ENCODE assay signal across 13 cellular contexts in the genomic region with DNA sequence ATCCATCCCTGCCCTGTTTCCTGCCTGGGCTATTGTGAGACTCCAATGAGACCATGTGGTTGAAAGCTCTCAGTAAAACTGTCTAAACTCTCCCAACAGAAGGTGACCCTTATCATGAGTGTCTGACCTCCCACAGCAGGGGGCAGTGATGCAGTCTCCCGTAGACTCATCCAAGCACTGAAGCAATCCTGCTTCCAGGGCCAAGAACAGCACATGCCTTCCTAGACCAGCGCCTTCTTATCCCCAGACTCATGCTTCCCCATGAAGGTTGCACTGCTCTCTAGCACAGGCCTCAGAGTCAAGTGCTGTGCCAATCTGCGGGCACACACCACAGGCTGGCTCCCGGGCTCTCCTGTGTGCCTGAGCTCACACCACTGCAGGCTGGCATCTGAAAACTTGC.
DNase-seq lines count a peak whose midpoint lies in the region; ATAC-seq and TF ChIP-seq lines count a peak whose summit lies in the region.
"Had no signal": no experiment of that assay in that cellular context is flagged by ENCODE, and none has a peak within 500 bp of the region (broad histone marks: within the 10 kb centered on the region; RNA-seq: fewer than 3 reads in every experiment).

No MANE protein-coding gene starts in this region.

- H3K27me3 ChIP-seq in psoas muscle (ENCODE audit: insufficient read depth in 3 of 3, low read length in 2 of 3) (no peaks in the 10 kb centered on the region), suprapubic skin (no peaks in the 10 kb centered on the region)
- H3K27me3 ChIP-seq: colonic mucosa had no signal

- no peaks in the 10 kb centered on the region for H3K9me3 ChIP-seq in psoas muscle
- H3K9me3 ChIP-seq in suprapubic skin: no peaks in the 10 kb centered on the region
- H3K9me3 ChIP-seq: colonic mucosa had no signal

- no peaks in the 10 kb centered on the region for H3K36me3 Mint-ChIP-seq in glutamatergic neuron (ENCODE audit: unreplicated experiment)
- H3K36me3 Mint-ChIP-seq in activated CD8-positive, alpha-beta T cell treated with anti-CD3 and anti-CD28 coated beads, Interleukin-2, amount 10 ng/mL, durations not matched to agents 7 days and 5 days (ENCODE audit: low read depth): no peaks in the 10 kb centered on the region
- H3K36me3 Mint-ChIP-seq: natural killer cell treated with Interleukin-12 subunit alpha and Interleukin-12 subunit beta and Interleukin-15 and Interleukin-18, amount 100 ng/mL, for 72 hours; WTC11 had no signal

- no peak for TF ChIP-seq POLR2A in suprapubic skin (IDR thresholded peaks at IDR 0.05)

- TF ChIP-seq CTCF in glutamatergic neuron (IDR thresholded peaks at IDR 0.05; ENCODE audit: partially characterized antibody, unreplicated experiment) (peak; percentile 26), psoas muscle (IDR thresholded peaks at IDR 0.05) (peak; percentile 49), suprapubic skin (IDR thresholded peaks at IDR 0.05) (peak in 1 of 2 donors; percentile 11)

- no peaks in the 10 kb centered on the region for H3K9me3 Mint-ChIP-seq in glutamatergic neuron (ENCODE audit: unreplicated experiment)
- no peaks in the 10 kb centered on the region for H3K9me3 Mint-ChIP-seq in activated CD8-positive, alpha-beta T cell treated with anti-CD3 and anti-CD28 coated beads, Interleukin-2, amount 10 ng/mL, durations not matched to agents 7 days and 5 days (ENCODE audit: insufficient read depth)
- H3K9me3 Mint-ChIP-seq: natural killer cell treated with Interleukin-12 subunit alpha and Interleukin-12 subunit beta and Interleukin-15 and Interleukin-18, amount 100 ng/mL, for 72 hours; WTC11 had no signal

- no peak overlapping the region for H3K27ac Mint-ChIP-seq in glutamatergic neuron (ENCODE audit: unreplicated experiment)
- no peak overlapping the region for H3K27ac Mint-ChIP-seq in activated CD8-positive, alpha-beta T cell treated with anti-CD3 and anti-CD28 coated beads, Interleukin-2, amount 10 ng/mL, durations not matched to agents 7 days and 5 days
- H3K27ac Mint-ChIP-seq: natural killer cell treated with Interleukin-12 subunit alpha and Interleukin-12 subunit beta and Interleukin-15 and Interleukin-18, amount 100 ng/mL, for 72 hours; WTC11 had no signal

- intact Hi-C loops in psoas muscle (cut with DNase I): no loop called here

- peak; percentile 3 for DNase-seq in COLO668 (lab: John Stamatoyannopoulos, UW; ENCODE audit: unreplicated experiment)
- peak; percentile 48 for DNase-seq in glutamatergic neuron
- peak; percentile 73 to 82 for DNase-seq in psoas muscle
- no peak for DNase-seq in epidermal melanocyte (ENCODE audit: insufficient read length, low spot score)
- DNase-seq in activated CD8-positive, alpha-beta T cell treated with anti-CD3 and anti-CD28 coated beads, Interleukin-2, amount 10 ng/mL, durations not matched to agents 7 days and 5 days: no peak
- no peak for DNase-seq in suprapubic skin (ENCODE audit: low spot score in 2 of 2)
- DNase-seq: colonic mucosa; NCI-H1105; stimulated activated naive CD4-positive, alpha-beta T cell had no signal

- 17 to 39% (median 17%) methylated on average over 4 of the region's 4 CpGs for WGBS in psoas muscle, 3 donors
- WGBS in suprapubic skin: 60% methylated on average over 1 of the region's 4 CpGs

- H3K4me3 ChIP-seq in psoas muscle: no peak overlapping the region
- H3K4me3 ChIP-seq in suprapubic skin: no peak overlapping the region
- H3K4me3 ChIP-seq: colonic mucosa had no signal

- CTCF ChIA-PET in activated CD8-positive, alpha-beta T cell treated with anti-CD3 and anti-CD28 coated beads, Interleukin-2, amount 10 ng/mL, durations not matched to agents 7 days and 5 days (lab: Charles Lee): interaction anchor here (0.9 to 9.3 kb wide), 2 partner anchors 99 to 101 kb away, joined by 3 to 195 read pairs; no protein-coding TSS in a partner anchor

- peaks cover 2% of the 10 kb centered on the region for H3K4me1 Mint-ChIP-seq in glutamatergic neuron (ENCODE audit: low read depth, unreplicated experiment)
- H3K4me1 Mint-ChIP-seq in activated CD8-positive, alpha-beta T cell treated with anti-CD3 and anti-CD28 coated beads, Interleukin-2, amount 10 ng/mL, durations not matched to agents 7 days and 5 days (ENCODE audit: low read depth): no peaks in the 10 kb centered on the region
- H3K4me1 Mint-ChIP-seq: WTC11 had no signal

- H3K27me3 Mint-ChIP-seq in glutamatergic neuron (ENCODE audit: unreplicated experiment): peaks cover 9% of the 10 kb centered on the region
- no peaks in the 10 kb centered on the region for H3K27me3 Mint-ChIP-seq in activated CD8-positive, alpha-beta T cell treated with anti-CD3 and anti-CD28 coated beads, Interleukin-2, amount 10 ng/mL, durations not matched to agents 7 days and 5 days (ENCODE audit: low read depth)

- POLR2A ChIA-PET in activated CD8-positive, alpha-beta T cell treated with anti-CD3 and anti-CD28 coated beads, Interleukin-2, amount 10 ng/mL, durations not matched to agents 7 days and 5 days (lab: Charles Lee): no interaction called here

- H3K4me1 ChIP-seq in psoas muscle (peaks cover 31% of the 10 kb centered on the region), suprapubic skin (peaks cover 11% of the 10 kb centered on the region)
- H3K4me1 ChIP-seq: colonic mucosa had no signal

- ATAC-seq in SK-N-SH treated with all-trans-retinoic acid at 6 μM for 48 hours (peak; percentile 22; the same call in 2 of the 3 replicates), psoas muscle (peak; percentile 90 to 93 (median 92)), HG03039 (IDR thresholded peaks at IDR 0.05; ENCODE audit: unreplicated experiment) (no peak)
- ATAC-seq in activated CD8-positive, alpha-beta T cell treated with anti-CD3 and anti-CD28 coated beads, Interleukin-2, amount 10 ng/mL, durations not matched to agents 7 days and 5 days: no peak
- ATAC-seq: natural killer cell treated with Interleukin-12 subunit alpha and Interleukin-12 subunit beta and Interleukin-15 and Interleukin-18, amount 100 ng/mL, for 72 hours; WTC11 had no signal

- TF ChIP-seq EP300 in suprapubic skin (IDR thresholded peaks at IDR 0.05): no peak

- H3K27ac ChIP-seq in psoas muscle (peak overlapping the region; percentile 68), suprapubic skin (no peak overlapping the region)
- H3K27ac ChIP-seq: colonic mucosa had no signal

- no peak overlapping the region for H3K4me3 Mint-ChIP-seq in glutamatergic neuron (ENCODE audit: unreplicated experiment)
- no peak overlapping the region for H3K4me3 Mint-ChIP-seq in activated CD8-positive, alpha-beta T cell treated with anti-CD3 and anti-CD28 coated beads, Interleukin-2, amount 10 ng/mL, durations not matched to agents 7 days and 5 days
- H3K4me3 Mint-ChIP-seq: natural killer cell treated with Interleukin-12 subunit alpha and Interleukin-12 subunit beta and Interleukin-15 and Interleukin-18, amount 100 ng/mL, for 72 hours; WTC11 had no signal

- H3K36me3 ChIP-seq in psoas muscle (ENCODE audit: insufficient read depth in 1 of 2, low read depth in 1 of 2) (peaks cover 11 to 92% of the 10 kb centered on the region in 2 donors), suprapubic skin (peaks cover 90% of the 10 kb centered on the region)
- H3K36me3 ChIP-seq: colonic mucosa had no signal

TF ChIP-seq in SK-N-SH treated with all-trans-retinoic acid at 6 μM for 48 hours, 23 proteins besides CTCF, POLR2A, EP300 and RAD21 (continues in another document):
- no peak for TF ChIP-seq PPARA (CRISPR knock-in tag; IDR thresholded peaks at IDR 0.05; ENCODE audit: borderline replicate concordance)
- TF ChIP-seq POU6F1 (CRISPR knock-in tag; IDR thresholded peaks at IDR 0.05; ENCODE audit: borderline replicate concordance, low read depth): no peak
- TF ChIP-seq SNAI2 (CRISPR knock-in tag; IDR thresholded peaks at IDR 0.05): no peak
- TF ChIP-seq ZFP30 (CRISPR knock-in tag; IDR thresholded peaks at IDR 0.05): no peak
- TF ChIP-seq ZNF8 (CRISPR knock-in tag; IDR thresholded peaks at IDR 0.05): no peak
- TF ChIP-seq, protein P1, sequence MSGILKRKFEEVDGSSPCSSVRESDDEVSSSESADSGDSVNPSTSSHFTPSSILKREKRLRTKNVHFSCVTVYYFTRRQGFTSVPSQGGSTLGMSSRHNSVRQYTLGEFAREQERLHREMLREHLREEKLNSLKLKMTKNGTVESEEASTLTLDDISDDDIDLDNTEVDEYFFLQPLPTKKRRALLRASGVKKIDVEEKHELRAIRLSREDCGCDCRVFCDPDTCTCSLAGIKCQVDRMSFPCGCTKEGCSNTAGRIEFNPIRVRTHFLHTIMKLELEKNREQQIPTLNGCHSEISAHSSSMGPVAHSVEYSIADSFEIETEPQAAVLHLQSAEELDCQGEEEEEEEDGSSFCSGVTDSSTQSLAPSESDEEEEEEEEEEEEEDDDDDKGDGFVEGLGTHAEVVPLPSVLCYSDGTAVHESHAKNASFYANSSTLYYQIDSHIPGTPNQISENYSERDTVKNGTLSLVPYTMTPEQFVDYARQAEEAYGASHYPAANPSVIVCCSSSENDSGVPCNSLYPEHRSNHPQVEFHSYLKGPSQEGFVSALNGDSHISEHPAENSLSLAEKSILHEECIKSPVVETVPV (CRISPR knock-in tag; IDR thresholded peaks at IDR 0.05): no peak
- no peak for TF ChIP-seq TCF4 (CRISPR knock-in tag; IDR thresholded peaks at IDR 0.05; ENCODE audit: borderline replicate concordance)
- TF ChIP-seq ZC3H10 (CRISPR knock-in tag; IDR thresholded peaks at IDR 0.05): no peak
- no peak for TF ChIP-seq ESRRG (CRISPR knock-in tag; IDR thresholded peaks at IDR 0.05)

Comparison
In these comparisons a context has a peak if more than half of its experiments do, and no peak if none do; other contexts are left out.
1. DNase-seq: peak in COLO668 (single experiment), glutamatergic neuron (single experiment) and psoas muscle (2 of 2); none in epidermal melanocyte (single experiment), activated CD8-positive, alpha-beta T cell treated with anti-CD3 and anti-CD28 coated beads, Interleukin-2, amount 10 ng/mL, durations not matched to agents 7 days and 5 days (single experiment) and suprapubic skin (0 of 2).
2. ATAC-seq: peak in SK-N-SH treated with all-trans-retinoic acid at 6 μM for 48 hours (single experiment) and psoas muscle (4 of 4); none in activated CD8-positive, alpha-beta T cell treated with anti-CD3 and anti-CD28 coated beads, Interleukin-2, amount 10 ng/mL, durations not matched to agents 7 days and 5 days (single experiment) and HG03039 (single experiment).